Comparison of ENCODE assay signal across 9 cellular contexts in genomic region chr1:209805341-209805781, GRCh38. TPM values are rescaled to one million over a fixed set of nuclear protein-coding genes. Genes with fewer than 3 reads are reported as not detected.
DNase-seq lines count a peak whose midpoint lies in the region; ATAC-seq and TF ChIP-seq lines count a peak whose summit lies in the region.
"Had no signal": no experiment of that assay in that cellular context is flagged by ENCODE, and none has a peak within 500 bp of the region (broad histone marks: within the 10 kb centered on the region; RNA-seq: fewer than 3 reads in every experiment).

No MANE protein-coding gene starts in this region.

- TF ChIP-seq CTCF in KMS-11 (conservative IDR thresholded peaks at IDR 0.05; ENCODE audit: low read depth, low read length) (no peak), endodermal cell (conservative IDR thresholded peaks at IDR 0.05) (peak; percentile 58)

- peak overlapping the region; percentile 94 for H3K4me3 Mint-ChIP-seq in endodermal cell

- H3K27me3 ChIP-seq in ACC112 (ENCODE audit: insufficient read depth, low read length) (peaks cover 19% of the 10 kb centered on the region; the same call in 1 of the 2 replicates), KMS-11 (ENCODE audit: insufficient read depth, low read depth) (no peaks in the 10 kb centered on the region), endodermal cell (ENCODE audit: control insufficient read depth, insufficient read depth, low read length, poor library complexity, severe bottlenecking) (peaks cover 43% of the 10 kb centered on the region), mucosa of stomach (ENCODE audit: control insufficient read depth, insufficient read depth, low read length) (no peaks in the 10 kb centered on the region)

- H3K36me3 Mint-ChIP-seq in endodermal cell (ENCODE audit: low read depth), result no peaks in the 10 kb centered on the region

- peak; percentile 88 for DNase-seq in endodermal cell
- no peak for DNase-seq in GOT3 (lab: John Stamatoyannopoulos, UW)
- no peak for DNase-seq in foreskin melanocyte

- peaks cover 24% of the 10 kb centered on the region for H3K4me1 Mint-ChIP-seq in endodermal cell

- no peak overlapping the region for H3K4me2 ChIP-seq in KMS-11

- no peak overlapping the region for H3K9ac ChIP-seq in KMS-11
- peak overlapping the region; percentile 46 for H3K9ac ChIP-seq in endodermal cell (ENCODE audit: extremely low read depth, low read length, poor library complexity, severe bottlenecking)
- peak overlapping the region; percentile 99 for H3K9ac ChIP-seq in mucosa of stomach (ENCODE audit: low read length)

- H3K27me3 Mint-ChIP-seq in endodermal cell (ENCODE audit: insufficient read depth), result peaks cover 2% of the 10 kb centered on the region

- ATAC-seq in GM18519 (IDR thresholded peaks at IDR 0.05; ENCODE audit: low FRiP score, unreplicated experiment) (no peak), HG03139 (IDR thresholded peaks at IDR 0.05; ENCODE audit: unreplicated experiment) (no peak)

- no peaks in the 10 kb centered on the region for H4K20me1 ChIP-seq in KMS-11 (ENCODE audit: insufficient read depth)

- H3K4me3 ChIP-seq in ACC112 (ENCODE audit: low read depth, low read length) (peak overlapping the region; percentile 67), KMS-11 (IDR thresholded peaks at IDR 0.05; ENCODE audit: insufficient read depth, low read depth, low read length) (no peak overlapping the region), endodermal cell (ENCODE audit: low read length) (peak overlapping the region; percentile 79), mucosa of stomach (ENCODE audit: low read length) (peak overlapping the region; percentile 93)

- H2AFZ ChIP-seq in ACC112 (ENCODE audit: low read length, unreplicated experiment) (no peak overlapping the region), KMS-11 (ENCODE audit: low read depth) (0 out of 2 replicates have a peak overlapping the region, but pooled peaks have one; percentile 41)

- H3K27ac ChIP-seq in ACC112 (ENCODE audit: low read depth, low read length) (no peak overlapping the region), KMS-11 (no peak overlapping the region), endodermal cell (ENCODE audit: low read depth, low read length) (no peak overlapping the region)

- no peaks in the 10 kb centered on the region for H3K36me3 ChIP-seq in ACC112 (ENCODE audit: insufficient read depth, low read length)
- no peaks in the 10 kb centered on the region for H3K36me3 ChIP-seq in KMS-11 (ENCODE audit: insufficient read depth)
- no peaks in the 10 kb centered on the region for H3K36me3 ChIP-seq in endodermal cell (ENCODE audit: control insufficient read depth, insufficient read depth, low read length)
- peaks cover 4% of the 10 kb centered on the region for H3K36me3 ChIP-seq in mucosa of stomach (ENCODE audit: control insufficient read depth, insufficient read depth, low read length)

- H3K9me3 Mint-ChIP-seq in endodermal cell, result no peaks in the 10 kb centered on the region

- H3K9me3 ChIP-seq in endodermal cell (ENCODE audit: control insufficient read depth, low read length) (no peaks in the 10 kb centered on the region), mucosa of stomach (ENCODE audit: control insufficient read depth, low read length) (no peaks in the 10 kb centered on the region)

- H3K27ac Mint-ChIP-seq in endodermal cell, result peak overlapping the region; percentile 99

- no peaks in the 10 kb centered on the region for H3K79me2 ChIP-seq in ACC112 (ENCODE audit: control insufficient read depth, insufficient read depth, low read length, unreplicated experiment)
- H3K79me2 ChIP-seq in KMS-11 (ENCODE audit: insufficient read depth, low read depth), result no peaks in the 10 kb centered on the region

- WGBS in endodermal cell (ENCODE audit: insufficient coverage in 1 of 2, insufficient read length in 1 of 2), 2 experiments, result 68 to 93% methylated on average over 4 to 19 of the region's 19 CpGs

- H3K4me1 ChIP-seq in ACC112 (ENCODE audit: control insufficient read depth, insufficient read depth, low read length, unreplicated experiment) (peaks cover 17% of the 10 kb centered on the region), KMS-11 (ENCODE audit: low read depth, poor library complexity, severe bottlenecking) (peaks cover 5% of the 10 kb centered on the region), endodermal cell (ENCODE audit: control insufficient read depth, insufficient read depth, low read length) (peaks cover 4% of the 10 kb centered on the region), mucosa of stomach (ENCODE audit: control insufficient read depth, insufficient read depth, low read length) (peaks cover 50% of the 10 kb centered on the region)

RNA-seq across cellular contexts. Expression of gene IRF6, which starts 0.6 kb away (rescaled TPM):
- total RNA-seq in endodermal cell, result 10 to 100 TPM; 13.8 to 18.2 TPM
- 0.64 TPM for polyA plus RNA-seq in endodermal cell (2013, experiment 1 of 2)
- 0.50 TPM for polyA plus RNA-seq in endodermal cell (2013, experiment 2 of 2)
- total RNA-seq: LHCN-M2 had no signal

RNA-seq across cellular contexts. Expression of gene C1orf74, which starts 21.0 kb away (rescaled TPM):
- 1 to 10 TPM; 3.1 to 5.4 TPM for total RNA-seq in endodermal cell
- polyA plus RNA-seq in endodermal cell (2013, experiment 1 of 2), result 2.8 TPM
- polyA plus RNA-seq in endodermal cell (2013, experiment 2 of 2), result 2.7 TPM

RNA-seq across cellular contexts. Expression of gene UTP25, which starts 22.4 kb away (rescaled TPM):
- 1 to 10 TPM; 4.3 to 6.0 TPM for total RNA-seq in endodermal cell
- polyA plus RNA-seq in endodermal cell (2013, experiment 1 of 2), result 4.5 TPM
- 4.1 TPM for polyA plus RNA-seq in endodermal cell (2013, experiment 2 of 2)

RNA-seq across cellular contexts. Expression of gene TRAF3IP3, which starts 49.5 kb away (rescaled TPM):
- total RNA-seq in endodermal cell, result not detected
- not detected for polyA plus RNA-seq in endodermal cell (2013, experiment 1 of 2)
- polyA plus RNA-seq in endodermal cell (2013, experiment 2 of 2), result not detected
- total RNA-seq: LHCN-M2 had no signal
